14 cellular contexts compared by ENCODE assay signal in genomic region chrX:112734250-112734649, GRCh38. TPM values are rescaled to one million over a fixed set of nuclear protein-coding genes. Genes with fewer than 3 reads are reported as not detected.
DNase-seq lines count a peak whose midpoint lies in the region; FAIRE-seq and TF ChIP-seq lines count a peak whose summit lies in the region.
"Had no signal": no experiment of that assay in that cellular context is flagged by ENCODE, and none has a peak within 500 bp of the region (broad histone marks: within the 10 kb centered on the region; RNA-seq: fewer than 3 reads in every experiment).

No MANE protein-coding gene starts in this region.

- no peak for TF ChIP-seq CTCF in HFFc6 (IDR thresholded peaks at IDR 0.05)

- no peak overlapping the region for H2BK15ac ChIP-seq in neuronal stem cell (ENCODE audit: low read length)

- no peak overlapping the region for H2BK5ac ChIP-seq in neuronal stem cell (ENCODE audit: low read length)

- no peak overlapping the region for H3K4ac ChIP-seq in neuronal stem cell (ENCODE audit: low read length)

- H3K27me3 ChIP-seq in HUES48 (ENCODE audit: control insufficient read depth, insufficient read depth, low read length) (peaks cover 43% of the 10 kb centered on the region), neuronal stem cell (ENCODE audit: control insufficient read depth in 3 of 3, insufficient read depth in 3 of 3, low read depth in 1 of 3, low read length in 3 of 3) (peaks cover 0 to 14% (median 0%) of the 10 kb centered on the region in 3 experiments)
- H3K27me3 ChIP-seq: neutrophil had no signal

- intact Hi-C loops in dendritic cell treated with granulocyte-macrophage colony-stimulating factor and Interleukin-4, amounts not matched to agents 40 ng/mL and 50 ng/mL, for 4 days (cut with micrococcal nuclease) = no loop called here

- TF ChIP-seq POLR2A in GM12891 (IDR thresholded peaks at IDR 0.05; ENCODE audit: low read depth, low read length) = no peak

- H3K79me1 ChIP-seq in neuronal stem cell (ENCODE audit: low read depth, low read length) = no peaks in the 10 kb centered on the region

- H3K23ac ChIP-seq in neuronal stem cell (ENCODE audit: low read depth, low read length, poor library complexity) = no peak overlapping the region

- no peak overlapping the region for H2BK120ac ChIP-seq in neuronal stem cell (ENCODE audit: low read depth, low read length)

- no peak overlapping the region for H3K27ac ChIP-seq in HUES48 (ENCODE audit: low read depth, low read length)
- H3K27ac ChIP-seq in neuronal stem cell (replicated peaks; ENCODE audit: low read length) = no peak overlapping the region
- H3K27ac ChIP-seq: neutrophil had no signal

- H3K4me1 ChIP-seq in HUES48 (ENCODE audit: control insufficient read depth, insufficient read depth, low read length) = peaks cover 25% of the 10 kb centered on the region
- H3K4me1 ChIP-seq in neuronal stem cell (ENCODE audit: control insufficient read depth in 2 of 2, insufficient read depth in 1 of 2, low read depth in 1 of 2, low read length in 2 of 2) = peaks cover 0 to 2% of the 10 kb centered on the region in 2 donors

- DNase-seq in GM12891 (ENCODE audit: insufficient read length, low spot score) (no peak), neuronal stem cell (ENCODE audit: low spot score) (no peak), GM19240 (ENCODE audit: insufficient read length, low spot score) (no peak), NCI-H1930 (lab: John Stamatoyannopoulos, UW) (no peak), DMS79 treated with DMSO at 0.1 percent for 48 hours (lab: John Stamatoyannopoulos, UW) (no peak), HFFc6 (no peak)
- DNase-seq: activated CD8-positive, alpha-beta T cell treated with anti-CD3 and anti-CD28 coated beads for 36 hours; activated naive CD8-positive, alpha-beta T cell treated with anti-CD3 and anti-CD28 coated beads, Interleukin-2, amount 10 ng/mL, durations not matched to agents 7 days and 5 days; effector CD8-positive, alpha-beta T cell; stimulated activated CD4-positive, alpha-beta T cell treated with anti-CD3 and anti-CD28 coated beads, Interleukin-1b, Interleukin-23, amount 100 ng/mL, for 48 hours had no signal

- H3K4me3 ChIP-seq in HUES48 (ENCODE audit: low read depth, low read length) (0 out of 2 replicates have a peak overlapping the region, but pooled peaks have one; percentile 7), neuronal stem cell (ENCODE audit: low read length in 2 of 2) (no peak overlapping the region)

- peak overlapping the region; percentile 72 for H2AFZ ChIP-seq in neuronal stem cell (ENCODE audit: low read length)

- no CpG with 5 or more reads among the region's 3 CpGs for WGBS in neuronal stem cell (ENCODE audit: extremely low coverage in 2 of 2, insufficient read length in 2 of 2, insufficient replicate concordance in 1 of 2), 2 donors

- peak overlapping the region; percentile 86 for H3K27ac Mint-ChIP-seq in dendritic cell treated with granulocyte-macrophage colony-stimulating factor and Interleukin-4, amounts not matched to agents 40 ng/mL and 50 ng/mL, for 4 days
- H3K27ac Mint-ChIP-seq in HFFc6 = no peak overlapping the region
- H3K27ac Mint-ChIP-seq: activated CD8-positive, alpha-beta T cell treated with anti-CD3 and anti-CD28 coated beads for 36 hours; activated naive CD8-positive, alpha-beta T cell treated with anti-CD3 and anti-CD28 coated beads, Interleukin-2, amount 10 ng/mL, durations not matched to agents 7 days and 5 days; stimulated activated naive CD8-positive, alpha-beta T cell treated with anti-CD3 and anti-CD28 coated beads, Interleukin-15, Interleukin-2, amounts not matched to agents 100 ng/mL and 50 ng/mL, for 24 hours had no signal

- H3K4me1 Mint-ChIP-seq in dendritic cell treated with granulocyte-macrophage colony-stimulating factor and Interleukin-4, amounts not matched to agents 40 ng/mL and 50 ng/mL, for 4 days (ENCODE audit: low read depth) = peaks cover 17% of the 10 kb centered on the region
- no peaks in the 10 kb centered on the region for H3K4me1 Mint-ChIP-seq in HFFc6 (ENCODE audit: low read depth)

- no peaks in the 10 kb centered on the region for H3K36me3 Mint-ChIP-seq in dendritic cell treated with granulocyte-macrophage colony-stimulating factor and Interleukin-4, amounts not matched to agents 40 ng/mL and 50 ng/mL, for 4 days (ENCODE audit: low read depth)
- no peaks in the 10 kb centered on the region for H3K36me3 Mint-ChIP-seq in HFFc6 (ENCODE audit: low read depth)
- H3K36me3 Mint-ChIP-seq: activated naive CD8-positive, alpha-beta T cell treated with anti-CD3 and anti-CD28 coated beads, Interleukin-2, amount 10 ng/mL, durations not matched to agents 7 days and 5 days had no signal

- peak overlapping the region; percentile 66 for H3K4me3 Mint-ChIP-seq in dendritic cell treated with granulocyte-macrophage colony-stimulating factor and Interleukin-4, amounts not matched to agents 40 ng/mL and 50 ng/mL, for 4 days
- no peak overlapping the region for H3K4me3 Mint-ChIP-seq in HFFc6
- H3K4me3 Mint-ChIP-seq: activated CD8-positive, alpha-beta T cell treated with anti-CD3 and anti-CD28 coated beads for 36 hours; activated naive CD8-positive, alpha-beta T cell treated with anti-CD3 and anti-CD28 coated beads, Interleukin-2, amount 10 ng/mL, durations not matched to agents 7 days and 5 days; stimulated activated naive CD8-positive, alpha-beta T cell treated with anti-CD3 and anti-CD28 coated beads, Interleukin-15, Interleukin-2, amounts not matched to agents 100 ng/mL and 50 ng/mL, for 24 hours had no signal

- no peak overlapping the region for H2AK5ac ChIP-seq in neuronal stem cell (ENCODE audit: low read depth, low read length)

- H4K8ac ChIP-seq in neuronal stem cell (ENCODE audit: low read depth, low read length) = no peak overlapping the region

- FAIRE-seq in GM12891 (lab: Jason Lieb, UNC) = peak; percentile 45

- H3K14ac ChIP-seq in neuronal stem cell (ENCODE audit: low read length) = no peak overlapping the region

- H3K27me3 Mint-ChIP-seq in dendritic cell treated with granulocyte-macrophage colony-stimulating factor and Interleukin-4, amounts not matched to agents 40 ng/mL and 50 ng/mL, for 4 days = no peaks in the 10 kb centered on the region
- H3K27me3 Mint-ChIP-seq in HFFc6 (ENCODE audit: insufficient read depth) = no peaks in the 10 kb centered on the region

- H2BK12ac ChIP-seq in neuronal stem cell (ENCODE audit: low read length) = no peak overlapping the region

- H3K36me3 ChIP-seq in HUES48 (ENCODE audit: control insufficient read depth, insufficient read depth, low read length) = no peaks in the 10 kb centered on the region
- no peaks in the 10 kb centered on the region for H3K36me3 ChIP-seq in neuronal stem cell (replicated peaks in 1 of 2; ENCODE audit: control insufficient read depth in 2 of 2, insufficient read depth in 2 of 2, low read length in 2 of 2)
- H3K36me3 ChIP-seq: neutrophil had no signal

- no peaks in the 10 kb centered on the region for H3K9me3 ChIP-seq in HUES48 (ENCODE audit: control insufficient read depth, insufficient read depth, low read length)
- no peaks in the 10 kb centered on the region for H3K9me3 ChIP-seq in neuronal stem cell (replicated peaks in 1 of 2; ENCODE audit: control insufficient read depth in 2 of 2, insufficient read depth in 1 of 2, low read depth in 1 of 2, low read length in 2 of 2)
- H3K9me3 ChIP-seq: neutrophil had no signal

- H3K9ac ChIP-seq in HUES48 (ENCODE audit: low read depth, low read length) (no peak overlapping the region), neuronal stem cell (ENCODE audit: low read depth, low read length, poor library complexity) (no peak overlapping the region)

- no peak overlapping the region for H4K91ac ChIP-seq in neuronal stem cell (ENCODE audit: low read depth, low read length, poor library complexity)

- H3K9me3 Mint-ChIP-seq in dendritic cell treated with granulocyte-macrophage colony-stimulating factor and Interleukin-4, amounts not matched to agents 40 ng/mL and 50 ng/mL, for 4 days = no peaks in the 10 kb centered on the region
- H3K9me3 Mint-ChIP-seq in HFFc6 = no peaks in the 10 kb centered on the region
- H3K9me3 Mint-ChIP-seq: activated CD8-positive, alpha-beta T cell treated with anti-CD3 and anti-CD28 coated beads for 36 hours; activated naive CD8-positive, alpha-beta T cell treated with anti-CD3 and anti-CD28 coated beads, Interleukin-2, amount 10 ng/mL, durations not matched to agents 7 days and 5 days; stimulated activated naive CD8-positive, alpha-beta T cell treated with anti-CD3 and anti-CD28 coated beads, Interleukin-15, Interleukin-2, amounts not matched to agents 100 ng/mL and 50 ng/mL, for 24 hours had no signal

- no peak overlapping the region for H3K4me2 ChIP-seq in neuronal stem cell (ENCODE audit: insufficient read depth, low read length, poor library complexity, severe bottlenecking)

- no peak overlapping the region for H3K18ac ChIP-seq in neuronal stem cell (ENCODE audit: low read length)

TF ChIP-seq in GM12891, 5 proteins besides CTCF, POLR2A, EP300 and RAD21:
- TF ChIP-seq PAX5 (IDR thresholded peaks at IDR 0.05; ENCODE audit: insufficient read depth, low read length, severe bottlenecking) = no peak
- peak; percentile 15; the same call in 1 of the 2 replicates for TF ChIP-seq SPI1 (IDR thresholded peaks at IDR 0.05; ENCODE audit: low read depth, low read length)
- TF ChIP-seq POLR2AphosphoS5 (IDR thresholded peaks at IDR 0.05; ENCODE audit: low read depth, low read length) = no peak
- no peak for TF ChIP-seq POU2F2 (IDR thresholded peaks at IDR 0.05; ENCODE audit: low read depth, low read length)
- TF ChIP-seq TAF1 (IDR thresholded peaks at IDR 0.05; ENCODE audit: low read depth, low read length) = no peak

RNA-seq across cellular contexts. Expression of gene LHFPL1, which starts 54.5 kb away (rescaled TPM):
- 0.10 TPM for polyA plus RNA-seq in GM12891 (2012; ENCODE audit: low read depth, missing spikeins)
- polyA plus RNA-seq in neuronal stem cell (2013, experiment 1 of 2) = 0.38 TPM
- polyA plus RNA-seq in neuronal stem cell (2013, experiment 2 of 2) = 0.44 TPM
- not detected for total RNA-seq in HFFc6 (2021; fragmentation: NEBNext Ultra II Directional; extraction: Animal tissue kit (Norgen Biotek cat#: 25700))
